ENCODE assay signal across 18 cellular contexts in genomic region chr9:41108816-41109215, GRCh38. TPM values are rescaled to one million over a fixed set of nuclear protein-coding genes. Genes with fewer than 3 reads are reported as not detected.
DNase-seq lines count a peak whose midpoint lies in the region; ATAC-seq, FAIRE-seq and TF ChIP-seq lines count a peak whose summit lies in the region.
"Not testable (repeated sequence)": the region's sequence is repeated elsewhere in the genome, so short reads cannot be mapped to it uniquely, and the experiment has no call there.
"Had no signal": no experiment of that assay in that cellular context is flagged by ENCODE, and none has a peak within 500 bp of the region (broad histone marks: within the 10 kb centered on the region; RNA-seq: fewer than 3 reads in every experiment).

No MANE protein-coding gene starts in this region.

- not testable (repeated sequence) for H3K27ac ChIP-seq in A549, spleen

- intact Hi-C loops in activated CD4-positive, alpha-beta T cell treated with anti-CD3 and anti-CD28 coated beads, Interleukin-2, amount 10 ng/mL, durations not matched to agents 24 days and 14 days (cut with micrococcal nuclease); posterior vena cava (cut with DNase I); spleen (cut with DNase I; ENCODE audit: low total_unique reads): not testable (repeated sequence)

- not testable (repeated sequence) for TF ChIP-seq CTCF in A549 (IDR thresholded peaks at IDR 0.05); chondrocyte (IDR thresholded peaks at IDR 0.05); spleen (IDR thresholded peaks at IDR 0.05 in 8 of 11, conservative IDR thresholded peaks at IDR 0.05 in 3 of 11)

- TF ChIP-seq RAD21 in A549 (conservative IDR thresholded peaks at IDR 0.05 in 1 of 2, IDR thresholded peaks at IDR 0.05 in 1 of 2), result not testable (repeated sequence)

- peaks cover 0 to 45% (median 14%) of the 10 kb centered on the region in 7 donors for H3K27me3 ChIP-seq in spleen (replicated peaks in 1 of 7)

- not testable (repeated sequence) for H3K27me3 Mint-ChIP-seq in activated CD4-positive, alpha-beta T cell treated with anti-CD3 and anti-CD28 coated beads, Interleukin-2, amount 10 ng/mL, durations not matched to agents 24 days and 14 days; chondrocyte (ENCODE audit: low read depth); natural killer cell treated with Interleukin-12 subunit alpha and Interleukin-12 subunit beta and Interleukin-15 and Interleukin-18, amount 100 ng/mL, for 72 hours

- not testable (repeated sequence) for H3K4me3 Mint-ChIP-seq in activated CD4-positive, alpha-beta T cell treated with anti-CD3 and anti-CD28 coated beads, Interleukin-2, amount 10 ng/mL, durations not matched to agents 24 days and 14 days; chondrocyte (ENCODE audit: unreplicated experiment); natural killer cell treated with Interleukin-12 subunit alpha and Interleukin-12 subunit beta and Interleukin-15 and Interleukin-18, amount 100 ng/mL, for 72 hours

- POLR2A ChIA-PET in A549 (lab: Yijun Ruan, JAX), result not testable (repeated sequence)

- not testable (repeated sequence) for H3K27ac Mint-ChIP-seq in activated CD4-positive, alpha-beta T cell treated with anti-CD3 and anti-CD28 coated beads, Interleukin-2, amount 10 ng/mL, durations not matched to agents 24 days and 14 days; chondrocyte (ENCODE audit: unreplicated experiment); natural killer cell treated with Interleukin-12 subunit alpha and Interleukin-12 subunit beta and Interleukin-15 and Interleukin-18, amount 100 ng/mL, for 72 hours

- not testable (repeated sequence) for TF ChIP-seq POLR2A in A549 (IDR thresholded peaks at IDR 0.05; ENCODE audit: low read length); spleen (IDR thresholded peaks at IDR 0.05)

- TF ChIP-seq EP300 in A549 (IDR thresholded peaks at IDR 0.05), result not testable (repeated sequence)

- H3K4me3 ChIP-seq in A549, spleen: not testable (repeated sequence)

- peak overlapping the region; percentile 32; the same call in 1 of the 3 replicates for H3K4me2 ChIP-seq in A549

- not testable (repeated sequence) for FAIRE-seq in A549 (lab: Jason Lieb, UNC)

- CTCF ChIA-PET in A549 (lab: Yijun Ruan, JAX), result not testable (repeated sequence)

- H3K4me1 Mint-ChIP-seq in activated CD4-positive, alpha-beta T cell treated with anti-CD3 and anti-CD28 coated beads, Interleukin-2, amount 10 ng/mL, durations not matched to agents 24 days and 14 days; chondrocyte (ENCODE audit: low read depth); natural killer cell treated with Interleukin-12 subunit alpha and Interleukin-12 subunit beta and Interleukin-15 and Interleukin-18, amount 100 ng/mL, for 72 hours (ENCODE audit: low read depth in 2 of 2): not testable (repeated sequence)

- not testable (repeated sequence) for ATAC-seq in A549; natural killer cell treated with Interleukin-12 subunit alpha and Interleukin-12 subunit beta and Interleukin-15 and Interleukin-18, amount 100 ng/mL, for 72 hours

- not testable (repeated sequence) for H3K36me3 Mint-ChIP-seq in activated CD4-positive, alpha-beta T cell treated with anti-CD3 and anti-CD28 coated beads, Interleukin-2, amount 10 ng/mL, durations not matched to agents 24 days and 14 days (ENCODE audit: low read depth); chondrocyte (ENCODE audit: low read depth); natural killer cell treated with Interleukin-12 subunit alpha and Interleukin-12 subunit beta and Interleukin-15 and Interleukin-18, amount 100 ng/mL, for 72 hours

- H3K9me3 ChIP-seq in A549, spleen: not testable (repeated sequence)

- WGBS in A549 (ENCODE audit: missing lambda C conversion rate), result no CpG with 5 or more reads among the region's 22 CpGs
- WGBS in spleen, 5 donors, result 27 to 35% (median 28%) methylated on average over 8 to 18 of the region's 22 CpGs; no CpG with 5 or more reads in 2 of the 5 donors

- not testable (repeated sequence) for H3K4me1 ChIP-seq in A549, spleen

- not testable (repeated sequence) for H3K9me3 Mint-ChIP-seq in activated CD4-positive, alpha-beta T cell treated with anti-CD3 and anti-CD28 coated beads, Interleukin-2, amount 10 ng/mL, durations not matched to agents 24 days and 14 days; chondrocyte (ENCODE audit: low read depth); natural killer cell treated with Interleukin-12 subunit alpha and Interleukin-12 subunit beta and Interleukin-15 and Interleukin-18, amount 100 ng/mL, for 72 hours

- H3K36me3 ChIP-seq in spleen, result not testable (repeated sequence)

- DNase-seq in A549 (ENCODE audit: low read depth in 1 of 2, low spot score in 1 of 2), result not testable (repeated sequence)
- DNase-seq in activated CD4-positive, alpha-beta T cell treated with anti-CD3 and anti-CD28 coated beads, Interleukin-2, amount 10 ng/mL, durations not matched to agents 24 days and 14 days, result peak; percentile 53
- DNase-seq in activated effector memory CD4-positive, alpha-beta T cell treated with anti-CD3 and anti-CD28 coated beads, Interleukin-2, amount 50 U/mL, for 16 hours, result peak; percentile 59
- DNase-seq in chondrocyte (ENCODE audit: low spot score) (peak; percentile 59), ecto neural progenitor cell (ENCODE audit: low spot score) (peak; percentile 25), posterior vena cava (ENCODE audit: low spot score) (peak; percentile 75), spleen (peak; percentile 53)
- DNase-seq in natural killer cell treated with Interleukin-12 subunit alpha and Interleukin-12 subunit beta and Interleukin-15 and Interleukin-18, amount 100 ng/mL, for 72 hours (ENCODE audit: low spot score), result peak; percentile 16

RNA-seq across cellular contexts. Expression of gene FOXD4L6, which starts 19.7 kb away (rescaled TPM):
- 0.08 TPM in 1 of 2 replicates, not detected in the other for polyA plus RNA-seq in A549 (2011; rRNA removed)
- 0.03 and 0.06 TPM in 2 replicates for polyA plus RNA-seq in A549 (2012; cell fraction: cytosol; rRNA removed)
- 0.30 and 0.38 TPM in 2 replicates for polyA plus RNA-seq in A549 (2012; cell fraction: nucleus; rRNA removed)
- polyA plus RNA-seq in A549 (2017; fragmentation: RNase III; extraction: RNeasy Plus Mini Kit Qiagen cat#74134 plus additional on column Dnase treatment), result not detected in 3 replicates
- not detected in 2 replicates for polyA minus RNA-seq in A549 (2011; rRNA and poly(A)+ RNA removed)
- total RNA-seq in activated CD4-positive, alpha-beta T cell treated with anti-CD3 and anti-CD28 coated beads, Interleukin-2, amount 10 ng/mL, durations not matched to agents 24 days and 14 days, result not detected in 2 replicates
- total RNA-seq in chondrocyte, result not detected in 3 replicates
- not detected for total RNA-seq in natural killer cell treated with Interleukin-12 subunit alpha and Interleukin-12 subunit beta and Interleukin-15 and Interleukin-18, amount 100 ng/mL, for 72 hours
- total RNA-seq in posterior vena cava, result not detected
- total RNA-seq in spleen, result under 1 TPM in 1 of 7 donors, not detected in 6; 0.68 TPM
- under 1 TPM in 1 of 3 donors, not detected in 2; 0.04 TPM for polyA plus RNA-seq in spleen
- total RNA-seq: A172; A673; CD4-positive, alpha-beta memory T cell; CD4-positive, CD25-positive, alpha-beta regulatory T cell; CD8-positive, alpha-beta memory T cell; Daoy; G401; GM12878 had no signal
- polyA plus RNA-seq: AG04450; CD14-positive monocyte; CD4-positive, alpha-beta memory T cell; CD4-positive, CD25-positive, alpha-beta regulatory T cell; CD8-positive, alpha-beta memory T cell had no signal
